8 cellular contexts compared by ENCODE assay signal in the genomic region with DNA sequence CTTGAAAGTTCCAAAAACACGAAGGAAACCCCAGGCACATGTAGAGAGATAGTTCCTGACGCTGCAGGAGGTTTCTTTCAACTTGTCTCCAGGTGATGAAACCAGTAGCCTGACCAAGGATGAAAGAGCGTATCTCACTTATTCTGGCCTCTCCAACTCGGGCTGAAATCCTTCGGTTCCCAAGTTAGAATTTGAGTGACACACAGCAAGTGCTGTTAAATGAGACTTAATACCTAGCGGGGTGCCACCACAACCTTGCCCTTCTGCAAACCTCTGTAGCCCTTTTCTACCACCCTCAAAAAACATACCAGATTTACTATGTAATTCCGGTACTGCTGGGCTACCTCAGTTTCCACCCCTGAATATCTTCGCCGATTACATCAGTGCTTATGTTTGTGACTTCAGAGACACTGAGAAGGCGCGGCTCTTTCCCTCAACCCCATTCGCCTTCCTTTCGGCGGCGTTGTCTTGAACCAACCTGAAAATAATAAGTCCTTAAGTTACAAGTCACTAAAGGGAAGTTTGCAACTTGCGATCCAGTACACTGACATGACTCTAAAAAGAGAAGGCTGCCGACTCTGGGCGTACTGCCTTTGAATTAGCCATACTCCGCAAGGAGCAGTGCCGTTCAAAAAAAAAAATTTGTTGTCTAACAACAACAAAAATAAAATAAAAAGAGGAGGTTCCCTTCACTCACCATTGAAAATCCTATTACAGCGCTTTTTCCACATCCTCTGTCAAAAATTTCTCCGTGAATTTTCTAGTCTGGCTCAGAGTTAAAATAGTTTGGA.
A peak's percentile ranks its signal among the peaks of the same experiment; 100 is the strongest.
DNase-seq lines count a peak whose midpoint lies in the region; ATAC-seq and TF ChIP-seq lines count a peak whose summit lies in the region.

No MANE protein-coding gene starts in this region.

- no peak overlapping the region for H3K27ac Mint-ChIP-seq in activated CD4-positive, alpha-beta T cell treated with anti-CD3 and anti-CD28 coated beads for 36 hours

- H3K4me3 ChIP-seq in OCI-LY7 (ENCODE audit: low read depth, low read length, poor library complexity, severe bottlenecking) (peak overlapping the region; percentile 11), ectodermal cell (ENCODE audit: insufficient read depth, low read depth, low read length) (peak overlapping the region; percentile 29), retinal pigment epithelial cell (ENCODE audit: low read length) (peak overlapping the region; percentile 56)

- TF ChIP-seq CTCF in OCI-LY7 (conservative IDR thresholded peaks at IDR 0.05; ENCODE audit: low read length) (no peak), retinal pigment epithelial cell (conservative IDR thresholded peaks at IDR 0.05; ENCODE audit: low read depth, low read length) (no peak), RWPE1 (conservative IDR thresholded peaks at IDR 0.05; ENCODE audit: low read depth) (no peak)

- CTCF ChIA-PET in activated CD4-positive, alpha-beta T cell treated with anti-CD3 and anti-CD28 coated beads for 36 hours (lab: Charles Lee) = interaction anchor here (0.6 to 1.0 kb wide), 3 partner anchors 11 to 377 kb away, joined by 3 to 4 read pairs (median 4); no protein-coding TSS in a partner anchor
- CTCF ChIA-PET in OCI-LY7 (lab: Charles Lee; ENCODE audit: unreplicated experiment) (no interaction called here), RWPE1 (lab: Yijun Ruan, JAX) (interaction anchor here (0.7 kb wide), 1 partner anchor 149 kb away, joined by 4 read pairs; no protein-coding TSS in a partner anchor)

- H4K20me1 ChIP-seq in OCI-LY7 (ENCODE audit: insufficient read depth, low read length) = no peaks in the 10 kb centered on the region

- H3K79me2 ChIP-seq in OCI-LY7 (ENCODE audit: insufficient read depth, low read depth, low read length) = no peaks in the 10 kb centered on the region

- H3K27me3 Mint-ChIP-seq in activated CD4-positive, alpha-beta T cell treated with anti-CD3 and anti-CD28 coated beads for 36 hours = peaks cover 69% of the 10 kb centered on the region

- H3K9me3 ChIP-seq in OCI-LY7 (ENCODE audit: low read length) = no peaks in the 10 kb centered on the region
- H3K9me3 ChIP-seq in ectodermal cell (ENCODE audit: control insufficient read depth, low read length) = no peaks in the 10 kb centered on the region

- no peaks in the 10 kb centered on the region for H3K4me1 ChIP-seq in OCI-LY7 (ENCODE audit: insufficient read depth, low read length, poor library complexity, severe bottlenecking)
- H3K4me1 ChIP-seq in ectodermal cell (ENCODE audit: control insufficient read depth, insufficient read depth, low read length) = peaks cover 8% of the 10 kb centered on the region

- no peak for DNase-seq in activated CD4-positive, alpha-beta T cell treated with anti-CD3 and anti-CD28 coated beads for 36 hours
- no peak for DNase-seq in activated CD4-positive, alpha-beta T cell treated with anti-CD3 and anti-CD28 coated beads for 48 hours
- no peak for DNase-seq in OCI-LY7 (ENCODE audit: low spot score)
- DNase-seq in retinal pigment epithelial cell (ENCODE audit: low read depth) = no peak
- no peak for DNase-seq in cerebellum (ENCODE audit: low spot score)
- DNase-seq in RWPE1 (ENCODE audit: low spot score) = no peak

- H3K27ac ChIP-seq in OCI-LY7 (ENCODE audit: low read depth, low read length, poor library complexity, severe bottlenecking) = no peak overlapping the region
- no peak overlapping the region for H3K27ac ChIP-seq in ectodermal cell (ENCODE audit: insufficient read depth, low read depth, low read length, poor library complexity, severe bottlenecking)
- no peak overlapping the region for H3K27ac ChIP-seq in RWPE1

- no peaks in the 10 kb centered on the region for H3K36me3 ChIP-seq in OCI-LY7 (ENCODE audit: insufficient read depth, low read length)
- H3K36me3 ChIP-seq in ectodermal cell (ENCODE audit: control insufficient read depth, insufficient read depth, low read length) = no peaks in the 10 kb centered on the region

- WGBS in ectodermal cell, 2 experiments = 2% methylated on average over 22 of the region's 22 CpGs

- no TSS peak for BruUV-seq in OCI-LY7 (replicated peaks; lab: Mats Ljungman, UMichigan)

- H3K4me2 ChIP-seq in OCI-LY7 (ENCODE audit: low read length) = peak overlapping the region; percentile 48

- POLR2A ChIA-PET in activated CD4-positive, alpha-beta T cell treated with anti-CD3 and anti-CD28 coated beads for 36 hours (lab: Charles Lee) = no interaction called here
- POLR2A ChIA-PET in OCI-LY7 (lab: Charles Lee) = no interaction called here
- POLR2A ChIA-PET in RWPE1 (lab: Yijun Ruan, JAX; ENCODE audit: low non-redundant PET) = no interaction called here

- no peaks in the 10 kb centered on the region for H3K36me3 Mint-ChIP-seq in activated CD4-positive, alpha-beta T cell treated with anti-CD3 and anti-CD28 coated beads for 36 hours (ENCODE audit: low read depth)

- intact Hi-C loops in activated CD4-positive, alpha-beta T cell treated with anti-CD3 and anti-CD28 coated beads for 36 hours (cut with DNase I, micrococcal nuclease) = loop anchor here (2.0 to 5.0 kb wide), 6 partner anchors 17 to 431 kb away; no protein-coding TSS in a partner anchor
- intact Hi-C loops in OCI-LY7 (cut with micrococcal nuclease; ENCODE audit: unreplicated experiment) = no loop called here

- peaks cover 2% of the 10 kb centered on the region for H3K9me3 Mint-ChIP-seq in activated CD4-positive, alpha-beta T cell treated with anti-CD3 and anti-CD28 coated beads for 36 hours (ENCODE audit: low read depth)

- no peak for ATAC-seq in activated CD4-positive, alpha-beta T cell treated with anti-CD3 and anti-CD28 coated beads for 36 hours
- ATAC-seq in esophagus mucosa = no peak

- peak overlapping the region; percentile 56 for H3K4me3 Mint-ChIP-seq in activated CD4-positive, alpha-beta T cell treated with anti-CD3 and anti-CD28 coated beads for 36 hours

- H3K27me3 ChIP-seq in ectodermal cell (ENCODE audit: control insufficient read depth, insufficient read depth, low read length, poor library complexity, severe bottlenecking) = peaks cover 71% of the 10 kb centered on the region

- H3K9me2 ChIP-seq in OCI-LY7 (ENCODE audit: insufficient read depth, low read length) = no peaks in the 10 kb centered on the region

- peaks cover 30% of the 10 kb centered on the region for H3K4me1 Mint-ChIP-seq in activated CD4-positive, alpha-beta T cell treated with anti-CD3 and anti-CD28 coated beads for 36 hours

- H2AFZ ChIP-seq in OCI-LY7 (ENCODE audit: low read length) = 0 out of 2 replicates have a peak overlapping the region, but pooled peaks have one; percentile 13
